ENCODE assay signal across 3 cellular contexts in genomic region chr19:719081-719512, GRCh38.
TF ChIP-seq lines count a peak whose summit lies in the region.

No MANE protein-coding gene starts in this region.

TF ChIP-seq in A549, 52 proteins besides CTCF, POLR2A, EP300 and RAD21:
- TF ChIP-seq CEBPB (IDR thresholded peaks at IDR 0.05) (peak; percentile 4 to 37; a peak in 1 of 4 replicates), ZC3H11A (IDR thresholded peaks at IDR 0.05) (no peak)

TF ChIP-seq in WTC11, 78 proteins besides CTCF, POLR2A, EP300 and RAD21:
- TF ChIP-seq JAZF1 (CRISPR knock-in tag; IDR thresholded peaks at IDR 0.05) = no peak
- TF ChIP-seq SP1 (CRISPR knock-in tag; conservative IDR thresholded peaks at IDR 0.05) = no peak
- TF ChIP-seq ZNF532 (CRISPR knock-in tag; IDR thresholded peaks at IDR 0.05; ENCODE audit: borderline replicate concordance) = no peak
- TF ChIP-seq ELF4 (CRISPR knock-in tag; IDR thresholded peaks at IDR 0.05; ENCODE audit: low read depth) = no peak
- TF ChIP-seq MYBL2 (CRISPR knock-in tag; IDR thresholded peaks at IDR 0.05) = no peak
- TF ChIP-seq NFYB (CRISPR knock-in tag; conservative IDR thresholded peaks at IDR 0.05; ENCODE audit: low read depth) = no peak
- TF ChIP-seq OVOL2 (CRISPR knock-in tag; IDR thresholded peaks at IDR 0.05; ENCODE audit: borderline replicate concordance) = no peak

TF ChIP-seq in SK-N-SH, 30 proteins besides CTCF, POLR2A, EP300 and RAD21:
- TF ChIP-seq FOXM1 (IDR thresholded peaks at IDR 0.05; ENCODE audit: low read depth) (no peak), RFX5 (IDR thresholded peaks at IDR 0.05; ENCODE audit: low read length) (no peak), FOXJ3 (CRISPR knock-in tag; IDR thresholded peaks at IDR 0.05) (no peak)
